ENCODE assay signal across 32 cellular contexts in genomic region chr22:25969286-25969685, GRCh38.
"Had no signal": no experiment of that assay in that cellular context is flagged by ENCODE, and none has a peak within 500 bp of the region (broad histone marks: within the 10 kb centered on the region; RNA-seq: fewer than 3 reads in every experiment).

No MANE protein-coding gene starts in this region.

- DNase-seq: activated effector memory CD4-positive, alpha-beta T cell treated with anti-CD3 and anti-CD28 coated beads, Interleukin-2, amount 50 U/mL, for 16 hours; activated effector memory CD4-positive, alpha-beta T cell treated with Interleukin-2 at 50 U/mL for 16 hours; activated gamma-delta T cell; activated gamma-delta T cell treated with Interleukin-2 at 50 U/mL for 16 hours; activated naive CD4-positive, alpha-beta T cell; activated naive CD4-positive, alpha-beta T cell treated with anti-CD3 and anti-CD28 coated beads for 36 hours; activated naive CD4-positive, alpha-beta T cell treated with anti-CD3 and anti-CD28 coated beads, Interleukin-2, amount 10 ng/mL, durations not matched to agents 7 days and 5 days; activated naive CD4-positive, alpha-beta T cell treated with anti-CD3 and anti-CD28 coated beads, Interleukin-2, amount 50 U/mL, for 16 hours; activated naive CD4-positive, alpha-beta T cell treated with Interleukin-2 at 50 U/mL for 16 hours; activated naive CD8-positive, alpha-beta T cell treated with anti-CD3 and anti-CD28 coated beads for 36 hours; activated naive CD8-positive, alpha-beta T cell treated with anti-CD3 and anti-CD28 coated beads, Interleukin-2, amount 10 ng/mL, durations not matched to agents 7 days and 5 days; activated naive CD8-positive, alpha-beta T cell treated with anti-CD3 and anti-CD28 coated beads, Interleukin-2, amount 50 U/mL, for 24 hours; activated T-cell treated with anti-CD3 and anti-CD28 coated beads, Interleukin-2, amount 50 U/mL, for 4 hours; activated T-cell treated with anti-CD3 and anti-CD28 coated beads, Interleukin-2, amount 50 U/mL, for 48 hours; activated T-cell treated with anti-CD3 and anti-CD28 coated beads, Interleukin-2, amount 50 U/mL, for 72 hours; adrenal gland; amniotic stem cell; amygdala; anterior cingulate cortex; aorta; body of pancreas; brain microvascular endothelial cell; caudate nucleus; central memory CD4-positive, alpha-beta T cell; cerebellar nuclear complex had no signal

- H3K4me3 ChIP-seq: adrenal gland, ascending aorta, body of pancreas, breast epithelium, cardiac muscle cell had no signal

- H3K36me3 ChIP-seq: adrenal gland, brain microvascular endothelial cell, breast epithelium had no signal

- H3K4me1 ChIP-seq: adrenal gland, ascending aorta, body of pancreas, breast epithelium had no signal

- H3K9me3 ChIP-seq: adrenal gland, ascending aorta, body of pancreas, breast epithelium had no signal

- H3K27me3 ChIP-seq: adrenal gland, ascending aorta, body of pancreas, brain microvascular endothelial cell, cardiac muscle cell had no signal

- FAIRE-seq: astrocyte, colon had no signal

- H3K27ac ChIP-seq: adrenal gland, ascending aorta, body of pancreas, brain microvascular endothelial cell, breast epithelium, cardiac muscle cell had no signal

- ATAC-seq: activated naive CD4-positive, alpha-beta T cell treated with anti-CD3 and anti-CD28 coated beads, Interleukin-2, amount 50 U/mL, for 72 hours; activated naive CD8-positive, alpha-beta T cell treated with anti-CD3 and anti-CD28 coated beads, Interleukin-2, amount 50 U/mL, for 24 hours; activated T-cell treated with anti-CD3 and anti-CD28 coated beads, Interleukin-2, amount 50 U/mL, for 4 hours; activated T-cell treated with anti-CD3 and anti-CD28 coated beads, Interleukin-2, amount 50 U/mL, for 72 hours; activated T-helper 17 cell treated with anti-CD3 and anti-CD28 coated beads, Interleukin-2, amount 50 U/mL, for 72 hours; body of pancreas had no signal
